Comparison of ENCODE assay signal across 28 cellular contexts in genomic region chr1:230235876-230236275, GRCh38.
"Had no signal": no experiment of that assay in that cellular context is flagged by ENCODE, and none has a peak within 500 bp of the region (broad histone marks: within the 10 kb centered on the region; RNA-seq: fewer than 3 reads in every experiment).

No MANE protein-coding gene starts in this region.

- H3K4me3 ChIP-seq: adrenal gland, body of pancreas had no signal

- H3K27ac Mint-ChIP-seq: activated CD4-positive, alpha-beta memory T cell treated with anti-CD3 and anti-CD28 coated beads for 36 hours; activated CD4-positive, alpha-beta T cell treated with anti-CD3 and anti-CD28 coated beads for 36 hours; activated CD4-positive, alpha-beta T cell treated with anti-CD3 and anti-CD28 coated beads, Interleukin-2, amount 10 ng/mL, durations not matched to agents 24 days and 14 days; activated CD8-positive, alpha-beta memory T cell treated with anti-CD3 and anti-CD28 coated beads, Interleukin-2, amount 10 ng/mL, durations not matched to agents 7 days and 5 days; activated CD8-positive, alpha-beta T cell treated with anti-CD3 and anti-CD28 coated beads, Interleukin-2, amount 10 ng/mL, durations not matched to agents 7 days and 5 days; activated naive CD4-positive, alpha-beta T cell treated with anti-CD3 and anti-CD28 coated beads for 36 hours; activated naive CD4-positive, alpha-beta T cell treated with anti-CD3 and anti-CD28 coated beads, Interleukin-2, amount 50 U/mL, for 24 hours; activated naive CD8-positive, alpha-beta T cell treated with anti-CD3 and anti-CD28 coated beads for 36 hours; activated T-helper 1 cell treated with anti-CD3 and anti-CD28 coated beads, Interleukin-12 subunit alpha, Interleukin-12 subunit beta, Interleukin-2, Interleukin-4 antibody, amounts not matched to agents 30 ng/mL and 10 ng/mL and 1 ng/mL, durations not matched to agents 14 hours and 24 hours and 36 hours; activated T-helper 2 cell treated with anti-CD3 and anti-CD28 coated beads, Interferon-gamma antibody, Interleukin-2, Interleukin-4, amounts not matched to agents 10 μg/mL and 5 μg/mL and 100 μg/mL, durations not matched to agents 14 hours and 24 hours and 36 hours had no signal

- H3K9me3 ChIP-seq: body of pancreas had no signal

- H3K9me3 Mint-ChIP-seq: activated CD4-positive, alpha-beta T cell treated with anti-CD3 and anti-CD28 coated beads, Interleukin-2, amount 10 ng/mL, durations not matched to agents 24 days and 14 days; activated naive CD4-positive, alpha-beta T cell treated with anti-CD3 and anti-CD28 coated beads for 36 hours had no signal

- ATAC-seq: activated CD4-positive, alpha-beta T cell treated with anti-CD3 and anti-CD28 coated beads for 36 hours; activated CD8-positive, alpha-beta memory T cell treated with anti-CD3 and anti-CD28 coated beads, Interleukin-2, amount 10 ng/mL, durations not matched to agents 7 days and 5 days; activated CD8-positive, alpha-beta T cell treated with anti-CD3 and anti-CD28 coated beads, Interleukin-2, amount 10 ng/mL, durations not matched to agents 7 days and 5 days; activated naive CD8-positive, alpha-beta T cell treated with anti-CD3 and anti-CD28 coated beads, Interleukin-2, amount 50 U/mL, for 24 hours; body of pancreas; esophagus mucosa had no signal

- H3K36me3 ChIP-seq: adrenal gland had no signal

- H3K27me3 ChIP-seq: adrenal gland, body of pancreas had no signal

- H3K27ac ChIP-seq: body of pancreas had no signal

- H3K27me3 Mint-ChIP-seq: activated CD4-positive, alpha-beta memory T cell treated with anti-CD3 and anti-CD28 coated beads for 36 hours; activated CD4-positive, alpha-beta T cell treated with anti-CD3 and anti-CD28 coated beads for 36 hours; activated CD4-positive, alpha-beta T cell treated with anti-CD3 and anti-CD28 coated beads, Interleukin-2, amount 10 ng/mL, durations not matched to agents 24 days and 14 days; activated CD8-positive, alpha-beta memory T cell treated with anti-CD3 and anti-CD28 coated beads, Interleukin-2, amount 10 ng/mL, durations not matched to agents 7 days and 5 days; activated naive CD4-positive, alpha-beta T cell treated with anti-CD3 and anti-CD28 coated beads, Interleukin-2, amount 50 U/mL, for 24 hours; activated naive CD8-positive, alpha-beta T cell treated with anti-CD3 and anti-CD28 coated beads for 36 hours had no signal

- H3K4me3 Mint-ChIP-seq: activated CD4-positive, alpha-beta memory T cell treated with anti-CD3 and anti-CD28 coated beads for 36 hours; activated CD4-positive, alpha-beta T cell treated with anti-CD3 and anti-CD28 coated beads for 36 hours; activated CD4-positive, alpha-beta T cell treated with anti-CD3 and anti-CD28 coated beads, Interleukin-2, amount 10 ng/mL, durations not matched to agents 24 days and 14 days; activated CD8-positive, alpha-beta memory T cell treated with anti-CD3 and anti-CD28 coated beads, Interleukin-2, amount 10 ng/mL, durations not matched to agents 7 days and 5 days; activated CD8-positive, alpha-beta T cell treated with anti-CD3 and anti-CD28 coated beads, Interleukin-2, amount 10 ng/mL, durations not matched to agents 7 days and 5 days; activated naive CD4-positive, alpha-beta T cell treated with anti-CD3 and anti-CD28 coated beads for 36 hours; activated naive CD4-positive, alpha-beta T cell treated with anti-CD3 and anti-CD28 coated beads, Interleukin-2, amount 50 U/mL, for 24 hours; activated naive CD8-positive, alpha-beta T cell treated with anti-CD3 and anti-CD28 coated beads for 36 hours; activated naive CD8-positive, alpha-beta T cell treated with anti-CD3 and anti-CD28 coated beads, Interleukin-2, amount 50 U/mL, for 24 hours; activated T-helper 1 cell treated with anti-CD3 and anti-CD28 coated beads, Interleukin-12 subunit alpha, Interleukin-12 subunit beta, Interleukin-2, Interleukin-4 antibody, amounts not matched to agents 30 ng/mL and 10 ng/mL and 1 ng/mL, durations not matched to agents 14 hours and 24 hours and 36 hours had no signal

- DNase-seq: activated CD4-positive, alpha-beta memory T cell treated with anti-CD3 and anti-CD28 coated beads for 36 hours; activated CD4-positive, alpha-beta T cell treated with anti-CD3 and anti-CD28 coated beads for 36 hours; activated CD4-positive, alpha-beta T cell treated with anti-CD3 and anti-CD28 coated beads, Interleukin-2, amount 10 ng/mL, durations not matched to agents 24 days and 14 days; activated CD4-positive, CD25-positive, alpha-beta regulatory T cell; activated CD4-positive, CD25-positive, alpha-beta regulatory T cell treated with anti-CD3 and anti-CD28 coated beads, Interleukin-2, amount 50 U/mL, for 72 hours; activated CD8-positive, alpha-beta memory T cell treated with anti-CD3 and anti-CD28 coated beads, Interleukin-2, amount 10 ng/mL, durations not matched to agents 7 days and 5 days; activated CD8-positive, alpha-beta memory T cell treated with anti-CD3 and anti-CD28 coated beads, Interleukin-2, amount 50 U/mL, for 4 hours; activated CD8-positive, alpha-beta T cell treated with anti-CD3 and anti-CD28 coated beads, Interleukin-2, amount 10 ng/mL, durations not matched to agents 7 days and 5 days; activated effector memory CD4-positive, alpha-beta T cell treated with anti-CD3 and anti-CD28 coated beads, Interleukin-2, amount 50 U/mL, for 16 hours; activated naive CD4-positive, alpha-beta T cell treated with anti-CD3 and anti-CD28 coated beads for 36 hours; activated naive CD8-positive, alpha-beta T cell treated with anti-CD3 and anti-CD28 coated beads for 36 hours; activated naive CD8-positive, alpha-beta T cell treated with anti-CD3 and anti-CD28 coated beads, Interleukin-2, amount 50 U/mL, for 24 hours; activated T-cell treated with anti-CD3 and anti-CD28 coated beads, Interleukin-2, amount 50 U/mL, for 1 hour; activated T-cell treated with anti-CD3 and anti-CD28 coated beads, Interleukin-2, amount 50 U/mL, for 48 hours; adrenal gland; amygdala; aorta; body of pancreas; caudate nucleus; cortex of kidney; dermis blood vessel endothelial cell; effector CD4-positive, alpha-beta T cell; foreskin fibroblast; T-helper 2 cell had no signal
